Comparison of ENCODE assay signal across 17 cellular contexts in genomic region chr17:50635720-50636144, GRCh38. TPM values are rescaled to one million over a fixed set of nuclear protein-coding genes. Genes with fewer than 3 reads are reported as not detected.
A peak's percentile ranks its signal among the peaks of the same experiment; 100 is the strongest.
DNase-seq lines count a peak whose midpoint lies in the region; ATAC-seq and TF ChIP-seq lines count a peak whose summit lies in the region.
"Had no signal": no experiment of that assay in that cellular context is flagged by ENCODE, and none has a peak within 500 bp of the region (broad histone marks: within the 10 kb centered on the region; RNA-seq: fewer than 3 reads in every experiment).

No MANE protein-coding gene starts in this region.

- H3K9ac ChIP-seq in smooth muscle cell (ENCODE audit: low read depth), result no peak overlapping the region
- H3K9ac ChIP-seq: parathyroid adenoma had no signal

- in situ Hi-C loops in HAP-1 (cut with MboI; ENCODE audit: low sequenced_read_pairs), result no loop called here

- H3K27me3 ChIP-seq in breast epithelium (no peaks in the 10 kb centered on the region), smooth muscle cell (ENCODE audit: low read depth) (peaks cover 48% of the 10 kb centered on the region), HAP-1 (ENCODE audit: low read depth) (peaks cover 38% of the 10 kb centered on the region)

- POLR2A ChIA-PET in HEK293 (lab: Yijun Ruan, JAX), result no interaction called here

- ATAC-seq in left colon (peak; percentile 10), HG02885 (IDR thresholded peaks at IDR 0.05; ENCODE audit: poor library complexity, unreplicated experiment) (no peak), GM21526 (IDR thresholded peaks at IDR 0.05; ENCODE audit: low FRiP score, unreplicated experiment) (no peak)

- DNase-seq in breast epithelium (ENCODE audit: low spot score in 2 of 2), result no peak
- no peak for DNase-seq in left colon
- no peak for DNase-seq in smooth muscle cell (lab: John Stamatoyannopoulos, UW; ENCODE audit: unreplicated experiment)
- no peak for DNase-seq in activated effector memory CD4-positive, alpha-beta T cell treated with anti-CD3 and anti-CD28 coated beads, Interleukin-2, amount 50 U/mL, for 16 hours
- no peak for DNase-seq in HAP-1 (ENCODE audit: low spot score in 2 of 2)
- DNase-seq: activated CD4-positive, alpha-beta T cell treated with anti-CD3 and anti-CD28 coated beads, Interleukin-2, amount 50 U/mL, for 1 hour; activated effector memory CD4-positive, alpha-beta T cell treated with Interleukin-2 at 50 U/mL for 16 hours; CD4-positive, alpha-beta memory T cell; left cardiac atrium; NCI-H2029 treated with DMSO at 0.1 percent for 48 hours; stimulated activated CD4-positive, alpha-beta T cell treated with anti-CD3 and anti-CD28 coated beads, Interleukin-2, amount 100 ng/mL, for 48 hours; stimulated activated naive CD4-positive, alpha-beta T cell treated with Interleukin-2 at 50 U/mL for 16 hours; T-helper 1 cell had no signal

- intact Hi-C loops in breast epithelium (cut with DNase I; ENCODE audit: low total_unique reads), result loop anchor here (2.0 to 10.0 kb wide), 2 partner anchors 49 to 71 kb away; partner anchors contain the start of gene ANKRD40
- intact Hi-C loops in left colon (cut with DNase I, micrococcal nuclease), result loop anchor here in 1 of 2 donors (5.0 to 10.0 kb wide), 2 partner anchors 88 to 151 kb away; partner anchors contain the start of gene SPATA20

- H3K4me2 ChIP-seq in smooth muscle cell, result no peak overlapping the region

- H3K4me1 ChIP-seq in HEK293 (ENCODE audit: control insufficient read depth, insufficient read depth, low read length) (peaks cover 3% of the 10 kb centered on the region), breast epithelium (peaks cover 13 to 25% of the 10 kb centered on the region in 2 donors), smooth muscle cell (ENCODE audit: low read depth) (peaks cover 14% of the 10 kb centered on the region), HAP-1 (no peaks in the 10 kb centered on the region)

- CTCF ChIA-PET in HEK293 (lab: Yijun Ruan, JAX), result interaction anchor here (0.6 to 7.5 kb wide), 5 partner anchors 8 to 85 kb away, joined by 3 to 130 read pairs (median 8); no protein-coding TSS in a partner anchor

- no peaks in the 10 kb centered on the region for H4K20me1 ChIP-seq in smooth muscle cell (ENCODE audit: low read depth)

- peaks cover 29% of the 10 kb centered on the region for H3F3A ChIP-seq in smooth muscle cell (ENCODE audit: low read depth)

- H3K36me3 ChIP-seq in HEK293 (ENCODE audit: control insufficient read depth in 2 of 2, insufficient read depth in 1 of 2, low read length in 2 of 2) (no peaks in the 10 kb centered on the region), breast epithelium (no peaks in the 10 kb centered on the region), smooth muscle cell (ENCODE audit: low read depth) (no peaks in the 10 kb centered on the region), HAP-1 (replicated peaks) (no peaks in the 10 kb centered on the region)

- TF ChIP-seq POLR2A in breast epithelium (IDR thresholded peaks at IDR 0.05), result no peak

- 64% methylated on average over 4 of the region's 4 CpGs for WGBS in smooth muscle cell (ENCODE audit: low lambda C conversion rate)

- no peak overlapping the region for H3K27ac ChIP-seq in HEK293 (ENCODE audit: extremely low read depth, low read depth, low read length)
- H3K27ac ChIP-seq in breast epithelium, result no peak overlapping the region
- H3K27ac ChIP-seq in smooth muscle cell (ENCODE audit: low read depth), result no peak overlapping the region
- H3K27ac ChIP-seq: parathyroid adenoma had no signal

- no peak overlapping the region for H2AFZ ChIP-seq in smooth muscle cell (ENCODE audit: low read depth)

- H3K9me3 ChIP-seq in HEK293 (ENCODE audit: control insufficient read depth, insufficient read depth, low read depth, low read length) (no peaks in the 10 kb centered on the region), breast epithelium (no peaks in the 10 kb centered on the region), smooth muscle cell (replicated peaks; ENCODE audit: low read depth) (no peaks in the 10 kb centered on the region), HAP-1 (no peaks in the 10 kb centered on the region)

- H3K79me2 ChIP-seq in smooth muscle cell (ENCODE audit: low read depth), result no peaks in the 10 kb centered on the region
- H3K79me2 ChIP-seq: parathyroid adenoma had no signal

- TF ChIP-seq CTCF in HEK293 (tag by site-specific recombination; IDR thresholded peaks at IDR 0.05) (no peak), breast epithelium (IDR thresholded peaks at IDR 0.05) (no peak), smooth muscle cell (IDR thresholded peaks at IDR 0.05; ENCODE audit: borderline replicate concordance, insufficient read depth, poor library complexity, severe bottlenecking) (no peak)

- H3K4me3 ChIP-seq in HEK293 (ENCODE audit: low read depth, low read length), result no peak overlapping the region
- H3K4me3 ChIP-seq in breast epithelium, result peak overlapping the region in 2 of 3 donors; percentile 75 to 81
- peak overlapping the region; percentile 57 for H3K4me3 ChIP-seq in smooth muscle cell
- no peak overlapping the region for H3K4me3 ChIP-seq in HAP-1

TF ChIP-seq in HEK293, 187 proteins besides CTCF, POLR2A, EP300 and RAD21:
- TF ChIP-seq KLF17 (tag by site-specific recombination; IDR thresholded peaks at IDR 0.05) (peak; percentile 26; the same call in 1 of the 2 replicates), TSHZ1 (tag by site-specific recombination; IDR thresholded peaks at IDR 0.05; ENCODE audit: borderline replicate concordance) (no peak), ZNF658 (tag by site-specific recombination; IDR thresholded peaks at IDR 0.05) (no peak), MEIS1 (CRISPR knock-in tag; IDR thresholded peaks at IDR 0.05; ENCODE audit: borderline replicate concordance) (no peak)

RNA-seq across cellular contexts. Expression of gene ABCC3, which starts 1.1 kb away (rescaled TPM):
- total RNA-seq in breast epithelium (100 to 1,000 TPM in 1 of 3 donors, 10 to 100 TPM in 1, 1 to 10 TPM in 1; 6.1 to 122 (median 81.0) TPM), left colon (100 to 1,000 TPM; 251 to 373 TPM), smooth muscle cell (1.3 and 4.3 TPM in 2 replicates)
- polyA plus RNA-seq in smooth muscle cell, result 1.3 and 6.3 TPM in 2 replicates
- polyA plus RNA-seq: CD4-positive, alpha-beta memory T cell had no signal

Comparison
In these comparisons a context has a peak if more than half of its experiments do, and no peak if none do; other contexts are left out.
1. H3K4me3 ChIP-seq: peak in breast epithelium (2 of 3) and smooth muscle cell (single experiment); none in HEK293 (single experiment) and HAP-1 (single experiment).